ENCODE assay signal across 15 cellular contexts in the genomic region with DNA sequence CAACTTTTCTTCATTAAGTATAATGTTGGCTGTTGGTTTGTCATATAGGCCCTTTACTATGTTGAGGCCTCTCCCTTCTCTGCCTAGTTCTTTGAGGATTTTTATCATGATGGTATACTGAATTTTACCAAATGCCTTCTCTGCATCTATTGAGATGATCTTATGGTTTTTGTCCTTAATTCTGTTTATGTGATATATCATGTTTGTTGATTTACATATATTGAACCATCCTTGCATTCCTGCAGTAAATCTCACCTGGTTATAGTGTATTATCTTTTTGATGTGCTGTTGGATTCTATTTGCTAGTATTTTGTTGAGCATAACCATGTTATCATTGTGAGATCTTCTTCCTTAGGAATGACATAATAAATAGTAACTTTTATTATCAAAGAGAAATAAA.
"Had no signal": no experiment of that assay in that cellular context is flagged by ENCODE, and none has a peak within 500 bp of the region (broad histone marks: within the 10 kb centered on the region; RNA-seq: fewer than 3 reads in every experiment).

No MANE protein-coding gene starts in this region.

- H3K27me3 ChIP-seq: neutrophil, pancreas, right lobe of liver had no signal

- H3K4me3 ChIP-seq: coronary artery, pancreas, right lobe of liver had no signal

- H3K9me3 ChIP-seq: neutrophil, pancreas, right lobe of liver had no signal

- H3K27ac ChIP-seq: coronary artery, neutrophil, pancreas, right lobe of liver had no signal

- ATAC-seq: activated CD4-positive, alpha-beta T cell treated with anti-CD3 and anti-CD28 coated beads for 36 hours; naive thymus-derived CD8-positive, alpha-beta T cell; pancreas; right lobe of liver; stimulated activated naive CD8-positive, alpha-beta T cell treated with anti-CD3 and anti-CD28 coated beads, Interleukin-15, amount 100 ng/mL, for 72 hours; WTC11 had no signal

- DNase-seq: activated CD4-positive, alpha-beta T cell treated with anti-CD3 and anti-CD28 coated beads for 36 hours; activated CD4-positive, alpha-beta T cell treated with anti-CD3 and anti-CD28 coated beads, Interleukin-2, amount 50 U/mL, for 48 hours; activated T-cell treated with anti-CD3 and anti-CD28 coated beads for 4 hours; amniotic stem cell; caudate nucleus; immature natural killer cell; pancreas; right lobe of liver; small intestine; stimulated activated CD4-positive, alpha-beta T cell treated with anti-CD3 and anti-CD28 coated beads, Interleukin-4, amount 100 ng/mL, for 1 hour; stimulated activated naive CD8-positive, alpha-beta T cell treated with anti-CD3 and anti-CD28 coated beads, Interleukin-15, amount 100 ng/mL, for 72 hours had no signal

- H3K36me3 ChIP-seq: neutrophil, pancreas, right lobe of liver had no signal

- H3K4me1 ChIP-seq: pancreas, right lobe of liver had no signal
